8 cellular contexts compared by ENCODE assay signal in genomic region chr17:62478424-62478975, GRCh38. TPM values are rescaled to one million over a fixed set of nuclear protein-coding genes. Genes with fewer than 3 reads are reported as not detected.
A peak's percentile ranks its signal among the peaks of the same experiment; 100 is the strongest.
DNase-seq lines count a peak whose midpoint lies in the region; TF ChIP-seq lines count a peak whose summit lies in the region.
"Not testable (repeated sequence)": the region's sequence is repeated elsewhere in the genome, so short reads cannot be mapped to it uniquely, and the experiment has no call there.

Gene TLK2, plus strand, starts transcription at chr17:62478825. Its CDS starts 2,301 bp downstream, at chr17:62481126.

- TF ChIP-seq POLR2A in NB4 (IDR thresholded peaks at IDR 0.05; ENCODE audit: extremely low read depth, insufficient read length): peak; percentile 61

- H3K36me3 Mint-ChIP-seq in HFFc6 (ENCODE audit: low read depth): peaks cover 11% of the 10 kb centered on the region
- H3K36me3 Mint-ChIP-seq in activated naive CD8-positive, alpha-beta T cell: not testable (repeated sequence)

- peak within 1 kb of the TSS; percentile 95 for H3K27ac Mint-ChIP-seq in HFFc6
- peak within 1 kb of the TSS; percentile 96 for H3K27ac Mint-ChIP-seq in activated naive CD8-positive, alpha-beta T cell

- H3K4me1 Mint-ChIP-seq in HFFc6 (ENCODE audit: low read depth): peaks cover 20% of the 10 kb centered on the region
- peaks cover 36% of the 10 kb centered on the region for H3K4me1 Mint-ChIP-seq in activated naive CD8-positive, alpha-beta T cell (ENCODE audit: low read depth)

- peak within 1 kb of the TSS; percentile 74 for H3K27ac ChIP-seq in substantia nigra (ENCODE audit: low read depth, low read length, poor library complexity, severe bottlenecking)

- H3K4me3 ChIP-seq in GM06990 (replicated peaks; ENCODE audit: low read depth, low read length) (peak within 1 kb of the TSS; percentile 76), NB4 (ENCODE audit: low read depth, low read length) (peak within 1 kb of the TSS; percentile 78)

- DNase-seq in GM06990 (ENCODE audit: extremely low read depth, insufficient read length) (peak; percentile 88), HFFc6 (peak; percentile 47), NB4 (ENCODE audit: low read depth) (peak; percentile 89), SW480 (ENCODE audit: low spot score) (peak; percentile 73), glomerular visceral epithelial cell (ENCODE audit: extremely low spot score) (peak; percentile 90), occipital lobe (lab: John Stamatoyannopoulos, UW) (peak; percentile 57), substantia nigra (lab: John Stamatoyannopoulos, UW) (peak in 45 of 49 donors; percentile 19 to 83 (median 60))

- H3K9me3 Mint-ChIP-seq in HFFc6; activated naive CD8-positive, alpha-beta T cell (ENCODE audit: low read depth): not testable (repeated sequence)

- not testable (repeated sequence) for H3K27me3 ChIP-seq in GM06990 (replicated peaks; ENCODE audit: control insufficient read depth, insufficient read depth, low read length)

- peak within 1 kb of the TSS; percentile 98 for H3K4me3 Mint-ChIP-seq in HFFc6
- H3K4me3 Mint-ChIP-seq in activated naive CD8-positive, alpha-beta T cell: peak within 1 kb of the TSS; percentile 93

- not testable (repeated sequence) for TF ChIP-seq CTCF in GM06990 (IDR thresholded peaks at IDR 0.05; ENCODE audit: insufficient read depth, low read length, poor library complexity, severe bottlenecking); HFFc6 (IDR thresholded peaks at IDR 0.05); NB4 (IDR thresholded peaks at IDR 0.05; ENCODE audit: low read depth, low read length)

- H3K36me3 ChIP-seq in GM06990 (ENCODE audit: control insufficient read depth, insufficient read depth, low read length): not testable (repeated sequence)

- H3K27me3 Mint-ChIP-seq in HFFc6 (ENCODE audit: insufficient read depth); activated naive CD8-positive, alpha-beta T cell: not testable (repeated sequence)

RNA-seq across cellular contexts. Expression of gene TLK2, which starts in this region (rescaled TPM):
- total RNA-seq in HFFc6 (2021; fragmentation: NEBNext Ultra II Directional; extraction: Animal tissue kit (Norgen Biotek cat#: 25700)): 10 to 100 TPM; 29.0 to 40.9 (median 38.6) TPM
- 63.5 TPM for total RNA-seq in occipital lobe

Comparison
In these comparisons a context has a peak if more than half of its experiments do, and no peak if none do; other contexts are left out.
1. Peak in every context shown above with its lines: DNase-seq, H3K4me3 ChIP-seq and H3K27ac ChIP-seq.